In the genomic region with DNA sequence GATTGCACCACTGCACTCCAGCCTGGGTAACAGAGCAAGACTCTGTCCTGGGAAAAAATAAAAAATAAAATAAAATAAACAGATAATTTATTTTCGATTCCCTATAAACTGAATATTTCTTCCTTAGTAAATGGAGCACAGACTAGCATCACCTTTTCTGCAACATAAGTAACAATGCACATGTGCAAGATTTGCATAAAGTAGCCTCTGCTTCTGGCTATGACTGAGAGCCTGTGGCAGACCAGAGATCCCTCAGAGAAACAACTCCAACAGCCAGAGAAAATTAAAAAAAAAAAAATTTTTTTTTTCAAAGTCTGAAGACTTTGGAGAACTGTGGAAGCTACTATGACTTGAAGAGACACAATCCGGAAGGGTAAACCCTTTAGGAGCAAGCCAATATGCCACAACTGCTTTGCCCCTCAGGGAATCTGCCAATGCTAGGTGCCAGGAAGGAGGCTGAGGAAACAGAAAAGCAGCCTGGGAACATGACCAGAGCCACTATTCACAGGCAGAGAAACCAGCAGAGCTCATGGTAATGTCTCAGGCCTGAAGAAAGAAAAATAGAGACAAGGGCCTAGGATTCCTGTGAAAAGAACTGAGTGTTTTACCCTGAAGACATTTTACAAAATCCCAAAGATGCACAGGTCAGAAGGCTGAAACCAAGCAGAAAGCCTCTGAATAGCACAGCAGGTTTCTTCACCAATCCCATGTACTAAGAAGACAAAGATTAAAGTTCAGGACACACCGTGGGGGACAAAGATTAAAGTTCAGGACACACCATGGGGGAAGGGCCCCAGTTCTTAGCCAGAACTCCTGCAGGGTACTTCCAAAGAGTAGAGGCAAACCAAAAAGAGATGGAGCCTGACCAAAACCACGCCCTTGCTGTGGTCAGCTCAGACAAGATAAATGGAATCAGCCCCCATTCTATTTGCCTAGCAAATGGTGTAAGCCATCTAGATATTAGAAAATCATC, we compare ENCODE assay signal across 12 cellular contexts. TPM values are rescaled to one million over a fixed set of nuclear protein-coding genes. Genes with fewer than 3 reads are reported as not detected.
DNase-seq lines count a peak whose midpoint lies in the region; ATAC-seq and TF ChIP-seq lines count a peak whose summit lies in the region.
"Had no signal": no experiment of that assay in that cellular context is flagged by ENCODE, and none has a peak within 500 bp of the region (broad histone marks: within the 10 kb centered on the region; RNA-seq: fewer than 3 reads in every experiment).

No MANE protein-coding gene starts in this region.

- H3K4me1 ChIP-seq in cardiac muscle cell (ENCODE audit: low read depth): peaks cover 19% of the 10 kb centered on the region

- H3K27me3 ChIP-seq in cardiac muscle cell: no peaks in the 10 kb centered on the region

- intact Hi-C loops in left ventricle myocardium superior (cut with micrococcal nuclease): no loop called here

- H3K9me3 ChIP-seq in cardiac muscle cell (ENCODE audit: low read depth): no peaks in the 10 kb centered on the region

- TF ChIP-seq CTCF in cardiac muscle cell (IDR thresholded peaks at IDR 0.05; ENCODE audit: low read depth, low read length): no peak

- no peak for ATAC-seq in left ventricle myocardium superior
- ATAC-seq: naive thymus-derived CD4-positive, alpha-beta T cell had no signal

- DNase-seq in cardiac muscle cell (ENCODE audit: low read depth in 1 of 2, low spot score in 1 of 2) (no peak), left ventricle myocardium superior (no peak), medulla oblongata (ENCODE audit: extremely low spot score) (peak; percentile 67), COLO668 (lab: John Stamatoyannopoulos, UW; ENCODE audit: unreplicated experiment) (no peak), GM19240 (ENCODE audit: insufficient read length, low spot score) (no peak), NCI-H1417 treated with DMSO at 0.1 percent for 48 hours (lab: John Stamatoyannopoulos, UW) (no peak), NCI-H345 treated with DMSO at 0.1 percent for 48 hours (lab: John Stamatoyannopoulos, UW; ENCODE audit: unreplicated experiment) (no peak)
- DNase-seq: activated CD4-positive, alpha-beta T cell treated with anti-CD3 and anti-CD28 coated beads for 4 hours; activated naive CD4-positive, alpha-beta T cell treated with anti-CD3 and anti-CD28 coated beads, Interleukin-2, amount 50 U/mL, for 16 hours; naive thymus-derived CD4-positive, alpha-beta T cell; NCI-H2107 had no signal

- H3K27ac ChIP-seq in cardiac muscle cell: peak overlapping the region; percentile 61
- H3K27ac ChIP-seq in angular gyrus (ENCODE audit: low read depth, low read length): peak overlapping the region; percentile 1

- no peak overlapping the region for H3K4me3 ChIP-seq in cardiac muscle cell

- no peaks in the 10 kb centered on the region for H3K36me3 ChIP-seq in cardiac muscle cell

RNA-seq across cellular contexts. Expression of a gene that starts 25.8 kb away (rescaled TPM):
- total RNA-seq in cardiac muscle cell (26.5 and 27.4 TPM in 2 replicates), left ventricle myocardium superior (37.2 TPM)
- polyA plus RNA-seq in cardiac muscle cell: 11.5 and 18.0 TPM in 2 replicates
